ENCODE assay signal across 1 cellular context in the genomic region with DNA sequence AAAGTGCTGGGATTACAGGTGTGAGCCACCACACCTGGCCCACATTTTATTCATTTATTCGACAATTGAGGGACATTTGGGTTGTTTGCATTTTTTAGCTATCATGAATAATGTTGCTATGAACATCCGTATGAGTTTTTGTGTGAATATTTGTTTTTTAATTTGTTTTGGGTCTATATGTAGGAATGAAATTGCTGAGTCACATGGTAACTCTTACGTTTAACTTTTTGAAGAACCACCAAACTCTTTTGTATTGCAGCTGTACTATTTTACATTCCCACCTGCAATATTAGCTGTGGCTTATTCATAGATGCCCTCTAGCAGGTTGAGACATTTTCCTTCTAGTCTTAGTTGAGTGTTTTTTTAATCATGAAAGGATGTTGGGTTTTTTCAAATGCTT.
TF ChIP-seq lines count a peak whose summit lies in the region.

No MANE protein-coding gene starts in this region.

TF ChIP-seq in IMR-90, 13 proteins besides CTCF, POLR2A, EP300 and RAD21:
- TF ChIP-seq RCOR1 (IDR thresholded peaks at IDR 0.05; ENCODE audit: insufficient replicate concordance, low read length): no peak
- TF ChIP-seq RFX5 (IDR thresholded peaks at IDR 0.05; ENCODE audit: low read depth, low read length): no peak
- TF ChIP-seq BHLHE40 (IDR thresholded peaks at IDR 0.05; ENCODE audit: low read depth, low read length): no peak
- TF ChIP-seq, protein P1, sequence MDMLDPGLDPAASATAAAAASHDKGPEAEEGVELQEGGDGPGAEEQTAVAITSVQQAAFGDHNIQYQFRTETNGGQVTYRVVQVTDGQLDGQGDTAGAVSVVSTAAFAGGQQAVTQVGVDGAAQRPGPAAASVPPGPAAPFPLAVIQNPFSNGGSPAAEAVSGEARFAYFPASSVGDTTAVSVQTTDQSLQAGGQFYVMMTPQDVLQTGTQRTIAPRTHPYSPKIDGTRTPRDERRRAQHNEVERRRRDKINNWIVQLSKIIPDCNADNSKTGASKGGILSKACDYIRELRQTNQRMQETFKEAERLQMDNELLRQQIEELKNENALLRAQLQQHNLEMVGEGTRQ (IDR thresholded peaks at IDR 0.05; ENCODE audit: low read depth, low read length): no peak
- TF ChIP-seq CHD1 (IDR thresholded peaks at IDR 0.05; ENCODE audit: low read depth, low read length): no peak
- peak; percentile 75 for TF ChIP-seq NFE2L2 (IDR thresholded peaks at IDR 0.05; ENCODE audit: low read depth, low read length)
